Comparison of ENCODE assay signal across 23 cellular contexts in genomic region chr13:113656831-113657671, GRCh38. TPM values are rescaled to one million over a fixed set of nuclear protein-coding genes. Genes with fewer than 3 reads are reported as not detected.
DNase-seq lines count a peak whose midpoint lies in the region; FAIRE-seq and TF ChIP-seq lines count a peak whose summit lies in the region.
"Had no signal": no experiment of that assay in that cellular context is flagged by ENCODE, and none has a peak within 500 bp of the region (broad histone marks: within the 10 kb centered on the region; RNA-seq: fewer than 3 reads in every experiment).

No MANE protein-coding gene starts in this region.

- DNase-seq in activated effector memory CD4-positive, alpha-beta T cell treated with anti-CD3 and anti-CD28 coated beads, Interleukin-2, amount 50 U/mL, for 16 hours, result peak; percentile 58
- DNase-seq in activated effector memory CD4-positive, alpha-beta T cell treated with Interleukin-2 at 50 U/mL for 16 hours, result no peak
- DNase-seq in NCI-H2171 treated with DMSO at 0.1 percent for 48 hours (lab: John Stamatoyannopoulos, UW) (peak; percentile 82), kidney (peak; percentile 58), spleen (peak; percentile 56), G401 (ENCODE audit: low spot score) (no peak)
- no peak for DNase-seq in stimulated activated naive CD4-positive, alpha-beta T cell (lab: John Stamatoyannopoulos, UW)
- no peak for DNase-seq in stimulated activated CD4-positive, alpha-beta T cell treated with anti-CD3 and anti-CD28 coated beads, Interleukin-4, amount 100 ng/mL, for 24 hours
- DNase-seq: activated CD8-positive, alpha-beta T cell treated with anti-CD3 and anti-CD28 coated beads, Interleukin-2, amount 10 ng/mL, durations not matched to agents 7 days and 5 days; CD4-positive, CD25-positive, alpha-beta regulatory T cell; effector CD4-positive, alpha-beta T cell; naive B cell; NK-92 treated with Interleukin-12 subunit alpha and Interleukin-12 subunit beta, amount 100 ng/mL, for 24 hours; trophoblast cell had no signal

- H3K4me3 ChIP-seq in kidney (ENCODE audit: low read length in 2 of 2) (no peak overlapping the region), spleen (no peak overlapping the region)
- H3K4me3 ChIP-seq: cardiac muscle cell, esophagus muscularis mucosa, lung had no signal

- H3K9ac ChIP-seq in kidney (ENCODE audit: low read length in 2 of 2), result no peak overlapping the region

- TF ChIP-seq POLR2A in spleen (IDR thresholded peaks at IDR 0.05), result no peak

- TF ChIP-seq CTCF in kidney (IDR thresholded peaks at IDR 0.05; ENCODE audit: borderline replicate concordance, extremely low read depth, insufficient read depth), result no peak
- no peak for TF ChIP-seq CTCF in spleen (IDR thresholded peaks at IDR 0.05 in 8 of 11, conservative IDR thresholded peaks at IDR 0.05 in 3 of 11)

- FAIRE-seq in kidney (lab: Jason Lieb, UNC), result no peak
- FAIRE-seq: HTR-8/SVneo, TTC549 had no signal

- no peak overlapping the region for H3K27ac ChIP-seq in kidney (ENCODE audit: low read depth in 2 of 2, low read length in 2 of 2)
- no peak overlapping the region for H3K27ac ChIP-seq in spleen
- H3K27ac ChIP-seq: cardiac muscle cell, esophagus muscularis mucosa, RWPE1 had no signal

- H3K9me3 ChIP-seq in kidney (ENCODE audit: control insufficient read depth in 1 of 2, low read length in 2 of 2) (peaks cover 0 to 12% of the 10 kb centered on the region in 2 donors), spleen (peaks cover 0 to 21% (median 18%) of the 10 kb centered on the region in 8 donors)

- in situ Hi-C loops in G401 (cut with HindIII; ENCODE audit: low sequenced_read_pairs), result no loop called here

- intact Hi-C loops in kidney (cut with DNase I), result no loop called here
- intact Hi-C loops in spleen (cut with DNase I; ENCODE audit: low total_unique reads), result no loop called here

- H3K4me1 ChIP-seq in kidney (ENCODE audit: control insufficient read depth in 1 of 2, insufficient read depth in 1 of 2, low read depth in 1 of 2, low read length in 2 of 2) (peaks cover 0 to 2% of the 10 kb centered on the region in 2 donors), spleen (peaks cover 0 to 19% (median 8%) of the 10 kb centered on the region in 6 donors)
- H3K4me1 ChIP-seq: esophagus muscularis mucosa had no signal

- 76 to 93% (median 78%) methylated on average over 16 to 42 of the region's 42 CpGs for WGBS in spleen, 5 donors

- peaks cover 0 to 15% (median 0%) of the 10 kb centered on the region in 7 donors for H3K27me3 ChIP-seq in spleen (replicated peaks in 1 of 7)
- H3K27me3 ChIP-seq: cardiac muscle cell had no signal

- H3K36me3 ChIP-seq in kidney (ENCODE audit: control insufficient read depth in 1 of 2, insufficient read depth in 2 of 2, low read length in 2 of 2) (no peaks in the 10 kb centered on the region), spleen (no peaks in the 10 kb centered on the region)
- H3K36me3 ChIP-seq: cardiac muscle cell, esophagus muscularis mucosa had no signal

RNA-seq across cellular contexts. Expression of gene ATP4B, which starts 0.9 kb away (rescaled TPM):
- total RNA-seq in kidney (0.16 TPM), spleen (under 1 TPM in 3 of 7 donors, not detected in 4; 0.32 to 0.46 (median 0.43) TPM)
- polyA plus RNA-seq in kidney (ENCODE audit: insufficient read depth, low read depth, low replicate concordance) (0.45 TPM), spleen (under 1 TPM; 0.09 to 0.15 (median 0.13) TPM)
- not detected in 2 replicates for total RNA-seq in G401 (2014; rRNA removed; shearing (Covaris generic))
- total RNA-seq: A673; activated CD8-positive, alpha-beta T cell treated with anti-CD3 and anti-CD28 coated beads, Interleukin-2, amount 10 ng/mL, durations not matched to agents 7 days and 5 days; activated T-helper 1 cell treated with anti-CD3 and anti-CD28 coated beads, Interleukin-12 subunit alpha, Interleukin-12 subunit beta, Interleukin-2, Interleukin-4 antibody, amounts not matched to agents 30 ng/mL and 10 ng/mL and 1 ng/mL, durations not matched to agents 14 hours and 24 hours and 36 hours; cardiac muscle cell; CD4-positive, CD25-positive, alpha-beta regulatory T cell; esophagus muscularis mucosa; LHCN-M2; lung had no signal
- polyA plus RNA-seq: CD4-positive, CD25-positive, alpha-beta regulatory T cell; lung had no signal

RNA-seq across cellular contexts. Expression of gene GRK1, which starts 10.0 kb away (rescaled TPM):
- total RNA-seq in kidney (not detected), spleen (not detected)
- polyA plus RNA-seq in kidney (ENCODE audit: insufficient read depth, low read depth, low replicate concordance) (not detected), spleen (not detected)
- total RNA-seq in G401 (2014; rRNA removed; shearing (Covaris generic)), result 0.07 TPM in 1 of 2 replicates, not detected in the other
- total RNA-seq: A673; activated T-helper 1 cell treated with anti-CD3 and anti-CD28 coated beads, Interleukin-12 subunit alpha, Interleukin-12 subunit beta, Interleukin-2, Interleukin-4 antibody, amounts not matched to agents 30 ng/mL and 10 ng/mL and 1 ng/mL, durations not matched to agents 14 hours and 24 hours and 36 hours; CD4-positive, CD25-positive, alpha-beta regulatory T cell; LHCN-M2 had no signal
- polyA plus RNA-seq: CD4-positive, CD25-positive, alpha-beta regulatory T cell had no signal

Comparison
In these comparisons a context has a peak if more than half of its experiments do, and no peak if none do; other contexts are left out.
1. DNase-seq: peak in activated effector memory CD4-positive, alpha-beta T cell treated with anti-CD3 and anti-CD28 coated beads, Interleukin-2, amount 50 U/mL, for 16 hours (single experiment), NCI-H2171 treated with DMSO at 0.1 percent for 48 hours (single experiment), kidney (single experiment) and spleen (single experiment); none in activated effector memory CD4-positive, alpha-beta T cell treated with Interleukin-2 at 50 U/mL for 16 hours (single experiment), stimulated activated naive CD4-positive, alpha-beta T cell (0 of 6), stimulated activated CD4-positive, alpha-beta T cell treated with anti-CD3 and anti-CD28 coated beads, Interleukin-4, amount 100 ng/mL, for 24 hours (single experiment) and G401 (single experiment).